16 cellular contexts compared by ENCODE assay signal in genomic region chr9:20579544-20580309, GRCh38.
DNase-seq lines count a peak whose midpoint lies in the region; ATAC-seq and TF ChIP-seq lines count a peak whose summit lies in the region.
"Had no signal": no experiment of that assay in that cellular context is flagged by ENCODE, and none has a peak within 500 bp of the region (broad histone marks: within the 10 kb centered on the region; RNA-seq: fewer than 3 reads in every experiment).

No MANE protein-coding gene starts in this region.

- peak; percentile 88 for ATAC-seq in stimulated activated naive CD8-positive, alpha-beta T cell treated with anti-CD3 and anti-CD28 coated beads, Interleukin-15, Interleukin-2, amounts not matched to agents 100 U/mL and 50 U/mL, for 24 hours
- ATAC-seq: body of pancreas, WTC11 had no signal

- no peak for DNase-seq in activated T-cell treated with anti-CD3 and anti-CD28 coated beads, Interleukin-2, amount 50 U/mL, for 24 hours
- DNase-seq in activated T-cell treated with anti-CD3 and anti-CD28 coated beads for 4 hours: no peak
- DNase-seq in HPDE6-E6E7 (ENCODE audit: extremely low spot score): peak; percentile 10
- DNase-seq in epithelial cell of esophagus (ENCODE audit: low read depth): peak; percentile 34
- peak; percentile 13 for DNase-seq in stimulated activated naive CD8-positive, alpha-beta T cell treated with anti-CD3 and anti-CD28 coated beads, Interleukin-15, Interleukin-2, amounts not matched to agents 100 U/mL and 50 U/mL, for 24 hours
- DNase-seq in glomerular visceral epithelial cell (ENCODE audit: extremely low spot score): no peak
- no peak for DNase-seq in MV-4-11 (lab: John Stamatoyannopoulos, UW)
- DNase-seq in NOMO-1 (lab: John Stamatoyannopoulos, UW; ENCODE audit: unreplicated experiment in 2 of 2): no peak
- DNase-seq: ACHN, body of pancreas, COR-L47, dorsolateral prefrontal cortex, mesendoderm had no signal

- TF ChIP-seq CTCF in epithelial cell of esophagus (IDR thresholded peaks at IDR 0.05; ENCODE audit: insufficient read depth, low read depth, low read length, missing control alignments): no peak

- peaks cover 18% of the 10 kb centered on the region for H3K9me3 Mint-ChIP-seq in activated T-cell treated with anti-CD3 and anti-CD28 coated beads, Interleukin-2, amount 50 U/mL, for 24 hours

- H3K4me1 Mint-ChIP-seq in activated T-cell treated with anti-CD3 and anti-CD28 coated beads, Interleukin-2, amount 50 U/mL, for 24 hours (ENCODE audit: low read depth): peaks cover 78% of the 10 kb centered on the region

- peak overlapping the region; percentile 23 for H3K27ac Mint-ChIP-seq in activated T-cell treated with anti-CD3 and anti-CD28 coated beads, Interleukin-2, amount 50 U/mL, for 24 hours
- H3K27ac Mint-ChIP-seq: WTC11 had no signal

- H3K36me3 Mint-ChIP-seq in activated T-cell treated with anti-CD3 and anti-CD28 coated beads, Interleukin-2, amount 50 U/mL, for 24 hours (ENCODE audit: low read depth): peaks cover 51% of the 10 kb centered on the region
- H3K36me3 Mint-ChIP-seq: WTC11 had no signal

- no peak overlapping the region for H3K4me3 ChIP-seq in epithelial cell of esophagus (ENCODE audit: low read length)
- H3K4me3 ChIP-seq: body of pancreas, dorsolateral prefrontal cortex, skin epidermis, suprapubic skin had no signal

- H3K4me3 Mint-ChIP-seq in activated T-cell treated with anti-CD3 and anti-CD28 coated beads, Interleukin-2, amount 50 U/mL, for 24 hours: no peak overlapping the region
- H3K4me3 Mint-ChIP-seq: WTC11 had no signal

- H3K27me3 Mint-ChIP-seq in activated T-cell treated with anti-CD3 and anti-CD28 coated beads, Interleukin-2, amount 50 U/mL, for 24 hours: no peaks in the 10 kb centered on the region

Comparison
In these comparisons a context has a peak if more than half of its experiments do, and no peak if none do; other contexts are left out.
1. DNase-seq: peak in HPDE6-E6E7 (single experiment), epithelial cell of esophagus (single experiment) and stimulated activated naive CD8-positive, alpha-beta T cell treated with anti-CD3 and anti-CD28 coated beads, Interleukin-15, Interleukin-2, amounts not matched to agents 100 U/mL and 50 U/mL, for 24 hours (single experiment); none in activated T-cell treated with anti-CD3 and anti-CD28 coated beads, Interleukin-2, amount 50 U/mL, for 24 hours (single experiment), activated T-cell treated with anti-CD3 and anti-CD28 coated beads for 4 hours (single experiment), glomerular visceral epithelial cell (single experiment), MV-4-11 (single experiment) and NOMO-1 (0 of 2).